15 cellular contexts compared by ENCODE assay signal in genomic region chr17:76237859-76238313, GRCh38. TPM values are rescaled to one million over a fixed set of nuclear protein-coding genes. Genes with fewer than 3 reads are reported as not detected.
DNase-seq lines count a peak whose midpoint lies in the region; ATAC-seq, FAIRE-seq and TF ChIP-seq lines count a peak whose summit lies in the region.
"Had no signal": no experiment of that assay in that cellular context is flagged by ENCODE, and none has a peak within 500 bp of the region (broad histone marks: within the 10 kb centered on the region; RNA-seq: fewer than 3 reads in every experiment).

No MANE protein-coding gene starts in this region.

- no peak for TF ChIP-seq EP300 in neural cell (conservative IDR thresholded peaks at IDR 0.05; ENCODE audit: poor library complexity, severe bottlenecking)

- H3K9me3 ChIP-seq in OCI-LY3 (ENCODE audit: insufficient read depth, low read length) (no peaks in the 10 kb centered on the region), neural cell (ENCODE audit: low read length) (no peaks in the 10 kb centered on the region)
- H3K9me3 ChIP-seq: left ventricle myocardium inferior, neutrophil had no signal

- no peaks in the 10 kb centered on the region for H3K79me2 ChIP-seq in OCI-LY3 (ENCODE audit: low read length)
- peaks cover 25% of the 10 kb centered on the region for H3K79me2 ChIP-seq in neural cell (replicated peaks; ENCODE audit: insufficient read depth, low read length)

- DNase-seq in DMS53 (lab: John Stamatoyannopoulos, UW) (peak; percentile 68), bronchial epithelial cell (ENCODE audit: low read depth) (peak; percentile 54), ecto neural progenitor cell (ENCODE audit: low spot score) (no peak)
- DNase-seq in activated effector memory CD4-positive, alpha-beta T cell treated with Interleukin-2 at 50 U/mL for 16 hours, result no peak
- DNase-seq: activated B cell treated with CpG ODN at 0.5 μM for 24 hours, cerebellar nuclear complex, hippocampal formation, left ventricle myocardium inferior had no signal

- peaks cover 25% of the 10 kb centered on the region for H3K4me1 ChIP-seq in OCI-LY3 (ENCODE audit: low read length)

- H3K4me3 ChIP-seq in OCI-LY3 (ENCODE audit: low read length), result no peak overlapping the region
- H3K4me3 ChIP-seq in bronchial epithelial cell (ENCODE audit: low read depth, low read length), result no peak overlapping the region
- peak overlapping the region; percentile 93 for H3K4me3 ChIP-seq in neural cell (ENCODE audit: low read length)
- H3K4me3 ChIP-seq: left ventricle myocardium inferior had no signal

- TF ChIP-seq CTCF in OCI-LY3 (IDR thresholded peaks at IDR 0.05; ENCODE audit: low read depth, low read length) (no peak), bronchial epithelial cell (IDR thresholded peaks at IDR 0.05; ENCODE audit: insufficient read depth, low read length, severe bottlenecking) (no peak), neural cell (IDR thresholded peaks at IDR 0.05; ENCODE audit: poor library complexity, severe bottlenecking) (no peak)

- H3K27me3 ChIP-seq in OCI-LY3 (ENCODE audit: low read depth, low read length) (no peaks in the 10 kb centered on the region), bronchial epithelial cell (ENCODE audit: control insufficient read depth, insufficient read depth, low read length) (peaks cover 21% of the 10 kb centered on the region), neural cell (ENCODE audit: insufficient read depth, low read depth, low read length) (no peaks in the 10 kb centered on the region)

- peak overlapping the region; percentile 9; the same call in 1 of the 2 replicates for H3K4me2 ChIP-seq in OCI-LY3 (ENCODE audit: low read length)
- H3K4me2 ChIP-seq in neural cell (ENCODE audit: low read length), result no peak overlapping the region
- H3K4me2 ChIP-seq: smooth muscle cell had no signal

- H2AFZ ChIP-seq in OCI-LY3 (ENCODE audit: low read depth, low read length) (no peak overlapping the region), neural cell (ENCODE audit: low read depth, low read length) (no peak overlapping the region)

- H3F3A ChIP-seq in neural cell (ENCODE audit: insufficient read depth, low read length, poor library complexity, severe bottlenecking), result no peaks in the 10 kb centered on the region

- no peak for ATAC-seq in GM21786 (IDR thresholded peaks at IDR 0.05; ENCODE audit: unreplicated experiment)
- ATAC-seq in HG03039 (IDR thresholded peaks at IDR 0.05; ENCODE audit: unreplicated experiment), result no peak

- FAIRE-seq in bronchial epithelial cell (lab: Jason Lieb, UNC), result no peak

- H3K36me3 ChIP-seq in OCI-LY3 (replicated peaks; ENCODE audit: low read depth, low read length) (no peaks in the 10 kb centered on the region), bronchial epithelial cell (ENCODE audit: control insufficient read depth, insufficient read depth, low read length) (no peaks in the 10 kb centered on the region), neural cell (ENCODE audit: insufficient read depth, low read length) (no peaks in the 10 kb centered on the region)
- H3K36me3 ChIP-seq: left ventricle myocardium inferior, neutrophil had no signal

- H3K9ac ChIP-seq in OCI-LY3 (ENCODE audit: low read length) (no peak overlapping the region), neural cell (ENCODE audit: low read length) (no peak overlapping the region)

- TF ChIP-seq RAD21 in neural cell (conservative IDR thresholded peaks at IDR 0.05), result no peak

- H4K20me1 ChIP-seq in OCI-LY3 (ENCODE audit: insufficient read depth, low read length) (no peaks in the 10 kb centered on the region), neural cell (ENCODE audit: insufficient read depth) (no peaks in the 10 kb centered on the region)

- no peak overlapping the region for H3K27ac ChIP-seq in OCI-LY3 (ENCODE audit: low read length)
- no peak overlapping the region for H3K27ac ChIP-seq in neural cell (ENCODE audit: low read length)
- H3K27ac ChIP-seq: C4-2B, left ventricle myocardium inferior, neutrophil had no signal

- no peaks in the 10 kb centered on the region for H3K9me2 ChIP-seq in neural cell (ENCODE audit: insufficient read depth, low read length)

TF ChIP-seq in neural cell, 6 proteins besides CTCF, POLR2A, EP300 and RAD21:
- no peak for TF ChIP-seq MXI1 (conservative IDR thresholded peaks at IDR 0.05; ENCODE audit: poor library complexity, severe bottlenecking)
- no peak for TF ChIP-seq EZH2 (IDR thresholded peaks at IDR 0.05; ENCODE audit: borderline replicate concordance, insufficient read depth, low read length, poor library complexity, severe bottlenecking)
- no peak for TF ChIP-seq REST (IDR thresholded peaks at IDR 0.05; ENCODE audit: borderline replicate concordance)
- no peak for TF ChIP-seq POLR2AphosphoS5 (IDR thresholded peaks at IDR 0.05)
- no peak for TF ChIP-seq SMC3 (conservative IDR thresholded peaks at IDR 0.05; ENCODE audit: poor library complexity)
- no peak for TF ChIP-seq TAF1 (IDR thresholded peaks at IDR 0.05; ENCODE audit: low read depth)

RNA-seq across cellular contexts. Expression of gene RNF157, which starts 2.4 kb away (rescaled TPM):
- not detected in 2 replicates for total RNA-seq in bronchial epithelial cell
- 15.9 and 19.9 TPM in 2 replicates for polyA plus RNA-seq in neural cell
- 37.0 and 45.1 TPM in 2 replicates for polyA minus RNA-seq in neural cell

RNA-seq across cellular contexts. Expression of gene UBALD2, which starts 27.3 kb away (rescaled TPM):
- total RNA-seq in bronchial epithelial cell, result 3.4 and 7.3 TPM in 2 replicates
- 7.5 and 9.2 TPM in 2 replicates for polyA plus RNA-seq in neural cell
- polyA minus RNA-seq in neural cell, result 4.4 and 4.6 TPM in 2 replicates

Comparison
In these comparisons a context has a peak if more than half of its experiments do, and no peak if none do; other contexts are left out.
1. DNase-seq: peak in DMS53 (single experiment) and bronchial epithelial cell (single experiment); none in ecto neural progenitor cell (single experiment) and activated effector memory CD4-positive, alpha-beta T cell treated with Interleukin-2 at 50 U/mL for 16 hours (single experiment).